In the genomic region with DNA sequence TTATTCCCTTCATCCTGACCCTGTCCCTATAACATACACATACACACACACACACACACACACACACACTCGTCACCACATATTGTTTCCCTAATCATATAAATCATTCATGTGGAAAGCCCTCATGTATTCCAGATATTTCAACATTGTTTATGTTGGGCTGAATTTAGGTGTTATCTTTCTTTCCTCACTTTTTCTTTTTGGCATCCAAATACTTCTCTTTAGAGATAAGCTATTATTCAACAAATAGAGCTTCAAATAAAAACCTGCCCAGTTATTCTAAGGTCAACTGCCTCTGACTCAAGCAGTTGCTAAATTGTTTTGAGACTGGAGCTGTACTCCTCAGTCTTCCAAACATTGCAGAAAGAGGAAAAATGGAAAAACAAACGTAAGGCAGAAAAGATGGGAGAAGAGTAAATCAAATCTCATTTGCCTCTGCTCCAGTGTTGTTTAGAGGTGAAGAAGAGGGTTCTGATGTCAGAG, we compare ENCODE assay signal across 1 cellular context.
A peak's percentile ranks its signal among the peaks of the same experiment; 100 is the strongest.
TF ChIP-seq lines count a peak whose summit lies in the region.

No MANE protein-coding gene starts in this region.

TF ChIP-seq in HEK293, 187 proteins besides CTCF, POLR2A, EP300 and RAD21 (continued from another document):
- TF ChIP-seq, protein P1, sequence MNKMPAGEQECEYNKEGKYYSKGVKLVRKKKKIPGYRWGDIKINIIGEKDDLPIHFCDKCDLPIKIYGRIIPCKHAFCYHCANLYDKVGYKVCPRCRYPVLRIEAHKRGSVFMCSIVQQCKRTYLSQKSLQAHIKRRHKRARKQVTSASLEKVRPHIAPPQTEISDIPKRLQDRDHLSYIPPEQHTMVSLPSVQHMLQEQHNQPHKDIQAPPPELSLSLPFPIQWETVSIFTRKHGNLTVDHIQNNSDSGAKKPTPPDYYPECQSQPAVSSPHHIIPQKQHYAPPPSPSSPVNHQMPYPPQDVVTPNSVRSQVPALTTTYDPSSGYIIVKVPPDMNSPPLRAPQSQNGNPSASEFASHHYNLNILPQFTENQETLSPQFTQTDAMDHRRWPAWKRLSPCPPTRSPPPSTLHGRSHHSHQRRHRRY (tag by site-specific recombination; IDR thresholded peaks at IDR 0.05) = no peak
- peak; percentile 76; the same call in 1 of the 2 replicates for TF ChIP-seq ZNF19 (tag by site-specific recombination; IDR thresholded peaks at IDR 0.05; ENCODE audit: low read depth)
- TF ChIP-seq ZSCAN16 (tag by site-specific recombination; IDR thresholded peaks at IDR 0.05) = no peak
- no peak for TF ChIP-seq ZNF560 (tag by site-specific recombination; IDR thresholded peaks at IDR 0.05; ENCODE audit: borderline replicate concordance)
- TF ChIP-seq SP7 (tag by site-specific recombination; IDR thresholded peaks at IDR 0.05) = peak; percentile 88
- TF ChIP-seq, protein P2, sequence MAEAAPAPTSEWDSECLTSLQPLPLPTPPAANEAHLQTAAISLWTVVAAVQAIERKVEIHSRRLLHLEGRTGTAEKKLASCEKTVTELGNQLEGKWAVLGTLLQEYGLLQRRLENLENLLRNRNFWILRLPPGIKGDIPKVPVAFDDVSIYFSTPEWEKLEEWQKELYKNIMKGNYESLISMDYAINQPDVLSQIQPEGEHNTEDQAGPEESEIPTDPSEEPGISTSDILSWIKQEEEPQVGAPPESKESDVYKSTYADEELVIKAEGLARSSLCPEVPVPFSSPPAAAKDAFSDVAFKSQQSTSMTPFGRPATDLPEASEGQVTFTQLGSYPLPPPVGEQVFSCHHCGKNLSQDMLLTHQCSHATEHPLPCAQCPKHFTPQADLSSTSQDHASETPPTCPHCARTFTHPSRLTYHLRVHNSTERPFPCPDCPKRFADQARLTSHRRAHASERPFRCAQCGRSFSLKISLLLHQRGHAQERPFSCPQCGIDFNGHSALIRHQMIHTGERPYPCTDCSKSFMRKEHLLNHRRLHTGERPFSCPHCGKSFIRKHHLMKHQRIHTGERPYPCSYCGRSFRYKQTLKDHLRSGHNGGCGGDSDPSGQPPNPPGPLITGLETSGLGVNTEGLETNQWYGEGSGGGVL (tag by site-specific recombination; IDR thresholded peaks at IDR 0.05) = peak; percentile 85
- TF ChIP-seq SETDB1 (IDR thresholded peaks at IDR 0.05; ENCODE audit: insufficient read length, low read length) = no peak
- TF ChIP-seq TRIM28 (IDR thresholded peaks at IDR 0.05; ENCODE audit: borderline replicate concordance, low read length) = no peak
- TF ChIP-seq, protein P3, sequence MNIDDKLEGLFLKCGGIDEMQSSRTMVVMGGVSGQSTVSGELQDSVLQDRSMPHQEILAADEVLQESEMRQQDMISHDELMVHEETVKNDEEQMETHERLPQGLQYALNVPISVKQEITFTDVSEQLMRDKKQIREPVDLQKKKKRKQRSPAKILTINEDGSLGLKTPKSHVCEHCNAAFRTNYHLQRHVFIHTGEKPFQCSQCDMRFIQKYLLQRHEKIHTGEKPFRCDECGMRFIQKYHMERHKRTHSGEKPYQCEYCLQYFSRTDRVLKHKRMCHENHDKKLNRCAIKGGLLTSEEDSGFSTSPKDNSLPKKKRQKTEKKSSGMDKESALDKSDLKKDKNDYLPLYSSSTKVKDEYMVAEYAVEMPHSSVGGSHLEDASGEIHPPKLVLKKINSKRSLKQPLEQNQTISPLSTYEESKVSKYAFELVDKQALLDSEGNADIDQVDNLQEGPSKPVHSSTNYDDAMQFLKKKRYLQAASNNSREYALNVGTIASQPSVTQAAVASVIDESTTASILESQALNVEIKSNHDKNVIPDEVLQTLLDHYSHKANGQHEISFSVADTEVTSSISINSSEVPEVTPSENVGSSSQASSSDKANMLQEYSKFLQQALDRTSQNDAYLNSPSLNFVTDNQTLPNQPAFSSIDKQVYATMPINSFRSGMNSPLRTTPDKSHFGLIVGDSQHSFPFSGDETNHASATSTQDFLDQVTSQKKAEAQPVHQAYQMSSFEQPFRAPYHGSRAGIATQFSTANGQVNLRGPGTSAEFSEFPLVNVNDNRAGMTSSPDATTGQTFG (tag by site-specific recombination; IDR thresholded peaks at IDR 0.05; ENCODE audit: borderline replicate concordance) = peak; percentile 90
- TF ChIP-seq ZNF335 (tag by site-specific recombination; conservative IDR thresholded peaks at IDR 0.05) = peak; percentile 54
- peak; percentile 52 for TF ChIP-seq ZBTB21 (tag by site-specific recombination; IDR thresholded peaks at IDR 0.05)
- TF ChIP-seq ZNF302 (tag by site-specific recombination; IDR thresholded peaks at IDR 0.05; ENCODE audit: low read depth) = no peak
- no peak for TF ChIP-seq PRDM1 (tag by site-specific recombination; IDR thresholded peaks at IDR 0.05)
- TF ChIP-seq, protein P4, sequence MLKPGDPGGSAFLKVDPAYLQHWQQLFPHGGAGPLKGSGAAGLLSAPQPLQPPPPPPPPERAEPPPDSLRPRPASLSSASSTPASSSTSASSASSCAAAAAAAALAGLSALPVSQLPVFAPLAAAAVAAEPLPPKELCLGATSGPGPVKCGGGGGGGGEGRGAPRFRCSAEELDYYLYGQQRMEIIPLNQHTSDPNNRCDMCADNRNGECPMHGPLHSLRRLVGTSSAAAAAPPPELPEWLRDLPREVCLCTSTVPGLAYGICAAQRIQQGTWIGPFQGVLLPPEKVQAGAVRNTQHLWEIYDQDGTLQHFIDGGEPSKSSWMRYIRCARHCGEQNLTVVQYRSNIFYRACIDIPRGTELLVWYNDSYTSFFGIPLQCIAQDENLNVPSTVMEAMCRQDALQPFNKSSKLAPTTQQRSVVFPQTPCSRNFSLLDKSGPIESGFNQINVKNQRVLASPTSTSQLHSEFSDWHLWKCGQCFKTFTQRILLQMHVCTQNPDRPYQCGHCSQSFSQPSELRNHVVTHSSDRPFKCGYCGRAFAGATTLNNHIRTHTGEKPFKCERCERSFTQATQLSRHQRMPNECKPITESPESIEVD (tag by site-specific recombination; IDR thresholded peaks at IDR 0.05) = peak; percentile 97
- TF ChIP-seq, protein P5, sequence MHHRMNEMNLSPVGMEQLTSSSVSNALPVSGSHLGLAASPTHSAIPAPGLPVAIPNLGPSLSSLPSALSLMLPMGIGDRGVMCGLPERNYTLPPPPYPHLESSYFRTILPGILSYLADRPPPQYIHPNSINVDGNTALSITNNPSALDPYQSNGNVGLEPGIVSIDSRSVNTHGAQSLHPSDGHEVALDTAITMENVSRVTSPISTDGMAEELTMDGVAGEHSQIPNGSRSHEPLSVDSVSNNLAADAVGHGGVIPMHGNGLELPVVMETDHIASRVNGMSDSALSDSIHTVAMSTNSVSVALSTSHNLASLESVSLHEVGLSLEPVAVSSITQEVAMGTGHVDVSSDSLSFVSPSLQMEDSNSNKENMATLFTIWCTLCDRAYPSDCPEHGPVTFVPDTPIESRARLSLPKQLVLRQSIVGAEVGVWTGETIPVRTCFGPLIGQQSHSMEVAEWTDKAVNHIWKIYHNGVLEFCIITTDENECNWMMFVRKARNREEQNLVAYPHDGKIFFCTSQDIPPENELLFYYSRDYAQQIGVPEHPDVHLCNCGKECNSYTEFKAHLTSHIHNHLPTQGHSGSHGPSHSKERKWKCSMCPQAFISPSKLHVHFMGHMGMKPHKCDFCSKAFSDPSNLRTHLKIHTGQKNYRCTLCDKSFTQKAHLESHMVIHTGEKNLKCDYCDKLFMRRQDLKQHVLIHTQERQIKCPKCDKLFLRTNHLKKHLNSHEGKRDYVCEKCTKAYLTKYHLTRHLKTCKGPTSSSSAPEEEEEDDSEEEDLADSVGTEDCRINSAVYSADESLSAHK (tag by site-specific recombination; IDR thresholded peaks at IDR 0.05) = peak; percentile 67
- peak; percentile 84; the same call in 1 of the 2 replicates for TF ChIP-seq ZNF324 (tag by site-specific recombination; IDR thresholded peaks at IDR 0.05)
- 0 out of 2 replicates have a peak, but pooled peaks have one; percentile 59 for TF ChIP-seq KLF7 (tag by site-specific recombination; IDR thresholded peaks at IDR 0.05; ENCODE audit: borderline replicate concordance)
- no peak for TF ChIP-seq ZNF624 (tag by site-specific recombination; IDR thresholded peaks at IDR 0.05)
- TF ChIP-seq, protein P6, sequence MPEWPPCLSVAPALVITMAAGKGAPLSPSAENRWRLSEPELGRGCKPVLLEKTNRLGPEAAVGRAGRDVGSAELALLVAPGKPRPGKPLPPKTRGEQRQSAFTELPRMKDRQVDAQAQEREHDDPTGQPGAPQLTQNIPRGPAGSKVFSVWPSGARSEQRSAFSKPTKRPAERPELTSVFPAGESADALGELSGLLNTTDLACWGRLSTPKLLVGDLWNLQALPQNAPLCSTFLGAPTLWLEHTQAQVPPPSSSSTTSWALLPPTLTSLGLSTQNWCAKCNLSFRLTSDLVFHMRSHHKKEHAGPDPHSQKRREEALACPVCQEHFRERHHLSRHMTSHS (tag by site-specific recombination; IDR thresholded peaks at IDR 0.05) = peak; percentile 89; the same call in 1 of the 2 replicates
- no peak for TF ChIP-seq ZNF610 (tag by site-specific recombination; IDR thresholded peaks at IDR 0.05; ENCODE audit: borderline replicate concordance)
- 0 out of 2 replicates have a peak, but pooled peaks have one; percentile 14 for TF ChIP-seq ZNF654 (tag by site-specific recombination; IDR thresholded peaks at IDR 0.05; ENCODE audit: low read depth)
- TF ChIP-seq ZNF248 (tag by site-specific recombination; IDR thresholded peaks at IDR 0.05) = no peak
- no peak for TF ChIP-seq ZNF768 (tag by site-specific recombination; IDR thresholded peaks at IDR 0.05)
